ENCODE assay signal across 30 cellular contexts in genomic region chr11:14059491-14059890, GRCh38.
DNase-seq lines count a peak whose midpoint lies in the region; ATAC-seq and TF ChIP-seq lines count a peak whose summit lies in the region.
"Had no signal": no experiment of that assay in that cellular context is flagged by ENCODE, and none has a peak within 500 bp of the region (broad histone marks: within the 10 kb centered on the region; RNA-seq: fewer than 3 reads in every experiment).

No MANE protein-coding gene starts in this region.

- no peak overlapping the region for H3K27ac ChIP-seq in SJCRH30
- H3K27ac ChIP-seq: 22Rv1, cardiac muscle cell, esophagus muscularis mucosa, gastrocnemius medialis, ovary, right atrium auricular region, stomach, tibial artery had no signal

- no peaks in the 10 kb centered on the region for H3K27me3 ChIP-seq in SJCRH30
- H3K27me3 ChIP-seq: esophagus muscularis mucosa, gastrocnemius medialis, ovary, right atrium auricular region, stomach, tibial artery had no signal

- no peaks in the 10 kb centered on the region for H3K36me3 Mint-ChIP-seq in WTC11
- H3K36me3 Mint-ChIP-seq in activated naive CD8-positive, alpha-beta T cell treated with anti-CD3 and anti-CD28 coated beads, Interleukin-2, amount 50 U/mL, for 24 hours (ENCODE audit: low read depth), result no peaks in the 10 kb centered on the region
- H3K36me3 Mint-ChIP-seq: activated naive CD4-positive, alpha-beta T cell treated with anti-CD3 and anti-CD28 coated beads, Interleukin-2, amount 50 U/mL, for 72 hours; T-cell had no signal

- no peaks in the 10 kb centered on the region for H3K36me3 ChIP-seq in SJCRH30
- H3K36me3 ChIP-seq: cardiac muscle cell, esophagus muscularis mucosa, gastrocnemius medialis, HAP-1, ovary, right atrium auricular region, stomach, tibial artery had no signal

- H3K4me3 ChIP-seq in SJCRH30, result no peak overlapping the region
- H3K4me3 ChIP-seq: cardiac muscle cell, esophagus muscularis mucosa, gastrocnemius medialis, HAP-1, ovary, right atrium auricular region, stomach, tibial artery had no signal

- no peaks in the 10 kb centered on the region for H3K9me3 ChIP-seq in SJCRH30 (replicated peaks)
- H3K9me3 ChIP-seq: esophagus muscularis mucosa, gastrocnemius medialis, HAP-1, ovary, right atrium auricular region, stomach, tibial artery had no signal

- H3K9me3 Mint-ChIP-seq in WTC11, result no peaks in the 10 kb centered on the region
- H3K9me3 Mint-ChIP-seq in activated naive CD8-positive, alpha-beta T cell treated with anti-CD3 and anti-CD28 coated beads, Interleukin-2, amount 50 U/mL, for 24 hours, result no peaks in the 10 kb centered on the region
- H3K9me3 Mint-ChIP-seq: activated CD8-positive, alpha-beta T cell treated with anti-CD3 and anti-CD28 coated beads for 36 hours; CD4-positive, alpha-beta T cell; endodermal cell; T-cell had no signal

- no peak overlapping the region for H3K27ac Mint-ChIP-seq in WTC11
- no peak overlapping the region for H3K27ac Mint-ChIP-seq in activated naive CD8-positive, alpha-beta T cell treated with anti-CD3 and anti-CD28 coated beads, Interleukin-2, amount 50 U/mL, for 24 hours
- H3K27ac Mint-ChIP-seq: activated CD8-positive, alpha-beta T cell treated with anti-CD3 and anti-CD28 coated beads for 36 hours; activated naive CD4-positive, alpha-beta T cell treated with anti-CD3 and anti-CD28 coated beads, Interleukin-2, amount 50 U/mL, for 72 hours; CD4-positive, alpha-beta T cell; endodermal cell; T-cell had no signal

- no peak overlapping the region for H3K4me3 Mint-ChIP-seq in WTC11
- no peak overlapping the region for H3K4me3 Mint-ChIP-seq in activated naive CD8-positive, alpha-beta T cell treated with anti-CD3 and anti-CD28 coated beads, Interleukin-2, amount 50 U/mL, for 24 hours
- H3K4me3 Mint-ChIP-seq: activated CD8-positive, alpha-beta T cell treated with anti-CD3 and anti-CD28 coated beads for 36 hours; CD4-positive, alpha-beta T cell; endodermal cell; T-cell had no signal

- no peak for TF ChIP-seq CTCF in WTC11 (IDR thresholded peaks at IDR 0.05)

- H3K4me1 ChIP-seq in SJCRH30, result no peaks in the 10 kb centered on the region; the same call in 1 of the 2 replicates
- H3K4me1 ChIP-seq: gastrocnemius medialis, HAP-1, right atrium auricular region had no signal

- H3K27me3 Mint-ChIP-seq in WTC11 (ENCODE audit: low read depth), result no peaks in the 10 kb centered on the region
- H3K27me3 Mint-ChIP-seq in activated naive CD8-positive, alpha-beta T cell treated with anti-CD3 and anti-CD28 coated beads, Interleukin-2, amount 50 U/mL, for 24 hours, result no peaks in the 10 kb centered on the region
- H3K27me3 Mint-ChIP-seq: activated CD8-positive, alpha-beta T cell treated with anti-CD3 and anti-CD28 coated beads for 36 hours; CD4-positive, alpha-beta T cell had no signal

- peaks cover 17% of the 10 kb centered on the region for H3K4me1 Mint-ChIP-seq in WTC11
- H3K4me1 Mint-ChIP-seq in activated naive CD8-positive, alpha-beta T cell treated with anti-CD3 and anti-CD28 coated beads, Interleukin-2, amount 50 U/mL, for 24 hours, result peaks cover 13% of the 10 kb centered on the region

- CTCF ChIA-PET in WTC11 (lab: Charles Lee), result interaction anchor here (0.5 to 1.1 kb wide), 2 partner anchors 68 to 396 kb away, joined by 3 read pairs; no protein-coding TSS in a partner anchor

- POLR2A ChIA-PET in WTC11 (lab: Charles Lee), result no interaction called here

- DNase-seq in DMS 273 (lab: John Stamatoyannopoulos, UW; ENCODE audit: unreplicated experiment) (peak; percentile 21), DMS 273 treated with DMSO at 0.1 percent for 48 hours (lab: John Stamatoyannopoulos, UW) (no peak), WTC11 (ENCODE audit: low spot score) (no peak), globus pallidus (ENCODE audit: low spot score) (peak; percentile 45), pons (ENCODE audit: low spot score) (peak; percentile 40), SJCRH30 (no peak)
- no peak for DNase-seq in activated naive CD8-positive, alpha-beta T cell treated with anti-CD3 and anti-CD28 coated beads, Interleukin-2, amount 50 U/mL, for 24 hours
- DNase-seq: activated CD8-positive, alpha-beta T cell treated with anti-CD3 and anti-CD28 coated beads for 36 hours; aorta; CD4-positive, alpha-beta T cell; cortex of kidney; endodermal cell; gastrocnemius medialis; islet precursor cell; NCI-H1436 treated with DMSO at 0.1 percent for 48 hours; NCI-H2171; NCI-H510A treated with DMSO at 0.1 percent for 48 hours; ovary; stimulated activated CD4-positive, alpha-beta T cell treated with anti-CD3 and anti-CD28 coated beads, Interleukin-2, amount 100 ng/mL, for 24 hours; stomach; T-cell; tibial artery had no signal

- peak; percentile 80 for ATAC-seq in WTC11
- no peak for ATAC-seq in activated naive CD8-positive, alpha-beta T cell treated with anti-CD3 and anti-CD28 coated beads, Interleukin-2, amount 50 U/mL, for 24 hours
- no peak for ATAC-seq in HG03354 (IDR thresholded peaks at IDR 0.05; ENCODE audit: poor library complexity, severe bottlenecking, unreplicated experiment)
- ATAC-seq: activated CD4-positive, CD25-positive, alpha-beta regulatory T cell treated with anti-CD3 and anti-CD28 coated beads, Interleukin-2, amount 50 U/mL, for 24 hours; activated CD8-positive, alpha-beta T cell treated with anti-CD3 and anti-CD28 coated beads for 36 hours; activated naive CD4-positive, alpha-beta T cell treated with anti-CD3 and anti-CD28 coated beads, Interleukin-2, amount 50 U/mL, for 72 hours; gastrocnemius medialis; T-cell had no signal

TF ChIP-seq in WTC11, 78 proteins besides CTCF, POLR2A, EP300 and RAD21:
- TF ChIP-seq IRF2 (CRISPR knock-in tag; IDR thresholded peaks at IDR 0.05; ENCODE audit: borderline replicate concordance, low read depth) (no peak), SOX15 (CRISPR knock-in tag; IDR thresholded peaks at IDR 0.05) (no peak), SP1 (CRISPR knock-in tag; conservative IDR thresholded peaks at IDR 0.05) (no peak)
TF ChIP-seq in WTC11: peak in this region for 0.

Comparison
In these comparisons a context has a peak if more than half of its experiments do, and no peak if none do; other contexts are left out.
1. DNase-seq: peak in DMS 273 (single experiment), globus pallidus (single experiment) and pons (single experiment); none in DMS 273 treated with DMSO at 0.1 percent for 48 hours (single experiment), WTC11 (single experiment), SJCRH30 (0 of 2) and activated naive CD8-positive, alpha-beta T cell treated with anti-CD3 and anti-CD28 coated beads, Interleukin-2, amount 50 U/mL, for 24 hours (single experiment).